ENCODE assay signal across 19 cellular contexts in the genomic region with DNA sequence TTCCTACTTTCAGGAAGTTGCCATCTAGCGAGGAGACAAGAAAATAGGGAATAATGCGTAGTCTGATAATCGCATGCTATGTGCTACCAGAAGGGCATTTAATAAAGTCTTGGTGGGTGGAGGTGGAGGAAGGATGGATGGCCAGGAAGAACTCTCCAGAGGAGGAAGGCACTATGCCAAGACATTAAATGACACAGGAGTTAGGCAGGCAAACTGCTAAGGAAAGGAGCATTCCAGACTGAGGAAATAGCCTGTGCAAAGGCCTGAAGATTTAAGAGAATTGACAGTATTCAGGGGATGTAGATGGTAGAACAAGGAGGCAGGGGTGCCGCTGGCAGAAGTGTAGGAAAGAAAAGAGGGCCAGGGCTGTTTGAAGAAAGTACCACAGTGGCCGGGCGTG. TPM values are rescaled to one million over a fixed set of nuclear protein-coding genes. Genes with fewer than 3 reads are reported as not detected.
DNase-seq lines count a peak whose midpoint lies in the region; ATAC-seq and TF ChIP-seq lines count a peak whose summit lies in the region.
"Had no signal": no experiment of that assay in that cellular context is flagged by ENCODE, and none has a peak within 500 bp of the region (broad histone marks: within the 10 kb centered on the region; RNA-seq: fewer than 3 reads in every experiment).

No MANE protein-coding gene starts in this region.

- no peak overlapping the region for H2BK20ac ChIP-seq in IMR-90 (ENCODE audit: low read depth, low read length)

- no peak overlapping the region for H2AK5ac ChIP-seq in IMR-90 (ENCODE audit: low read depth, low read length)

- no peak overlapping the region for H3K4me2 ChIP-seq in IMR-90 (ENCODE audit: low read depth, low read length)
- H3K4me2 ChIP-seq: BLaER1 treated with 17β-estradiol and CSF1 and Interleukin-3, amounts not matched to agents 10 nM and 100 nM had no signal

- no peak overlapping the region for H3K4me3 ChIP-seq in IMR-90 (ENCODE audit: insufficient read depth, low read depth, low read length)
- H3K4me3 ChIP-seq: BLaER1 treated with 17β-estradiol and CSF1 and Interleukin-3, amounts not matched to agents 10 nM and 100 nM; GM12878; HAP-1 had no signal

- H2BK15ac ChIP-seq in IMR-90 (ENCODE audit: low read depth, low read length): no peak overlapping the region

- H3K4me1 ChIP-seq in IMR-90 (ENCODE audit: control insufficient read depth, insufficient read depth, low read length): no peaks in the 10 kb centered on the region
- H3K4me1 ChIP-seq: BE2C; BLaER1 treated with 17β-estradiol and CSF1 and Interleukin-3, amounts not matched to agents 10 nM and 100 nM; HAP-1 had no signal

- no peaks in the 10 kb centered on the region for H3K36me3 Mint-ChIP-seq in neural crest cell (ENCODE audit: low read depth)
- H3K36me3 Mint-ChIP-seq: CD14-positive monocyte had no signal

- no peaks in the 10 kb centered on the region for H4K20me1 ChIP-seq in IMR-90 (ENCODE audit: insufficient read depth, low read length)
- H4K20me1 ChIP-seq: BLaER1 treated with 17β-estradiol and CSF1 and Interleukin-3, amounts not matched to agents 10 nM and 100 nM had no signal

- DNase-seq in EH (ENCODE audit: low read depth) (peak; percentile 73), ELR (ENCODE audit: low read depth) (peak; percentile 1), IMR-90 (peak; percentile 63), neural crest cell (ENCODE audit: low read depth, low spot score) (no peak), MV-4-11 (lab: John Stamatoyannopoulos, UW) (no peak)
- no peak for DNase-seq in activated CD4-positive, CD25-positive, alpha-beta regulatory T cell (lab: John Stamatoyannopoulos, UW)
- DNase-seq: AML-193; BE2C; CD4-positive, alpha-beta T cell; CD8-positive, alpha-beta memory T cell; DMS 273 treated with DMSO at 0.1 percent for 48 hours; DMS79; GDM1; GOT3 had no signal

- H3K9me1 ChIP-seq in IMR-90 (ENCODE audit: insufficient read depth, low read length): no peaks in the 10 kb centered on the region

- H3K27me3 Mint-ChIP-seq in neural crest cell (ENCODE audit: low read depth): peaks cover 7% of the 10 kb centered on the region
- H3K27me3 Mint-ChIP-seq: CD4-positive, alpha-beta T cell; CD8-positive, alpha-beta memory T cell had no signal

- no peak overlapping the region for H3K27ac ChIP-seq in IMR-90 (ENCODE audit: insufficient read depth, low read length)
- H3K27ac ChIP-seq: BLaER1 treated with 17β-estradiol and CSF1 and Interleukin-3, amounts not matched to agents 10 nM and 100 nM had no signal

- no peak overlapping the region for H3K4me3 Mint-ChIP-seq in neural crest cell
- H3K4me3 Mint-ChIP-seq: CD14-positive monocyte; CD4-positive, alpha-beta T cell; CD8-positive, alpha-beta memory T cell had no signal

- TF ChIP-seq CTCF in IMR-90 (conservative IDR thresholded peaks at IDR 0.05; ENCODE audit: low read depth, low read length): no peak
- no peak for TF ChIP-seq CTCF in neural crest cell (conservative IDR thresholded peaks at IDR 0.05)

- no peak overlapping the region for H4K5ac ChIP-seq in IMR-90 (ENCODE audit: low read depth, low read length)

- dilution Hi-C loops in IMR-90 (cut with HindIII; ENCODE audit: low sequenced_read_pairs, unreplicated experiment): no loop called here

- H4K8ac ChIP-seq in IMR-90 (ENCODE audit: low read depth in 2 of 2, low read length in 2 of 2): no peak overlapping the region

- H3K23ac ChIP-seq in IMR-90 (ENCODE audit: low read depth, low read length): no peak overlapping the region

- intact Hi-C loops in IMR-90 (cut with micrococcal nuclease): no loop called here

- no peaks in the 10 kb centered on the region for H3K9me3 ChIP-seq in IMR-90 (ENCODE audit: control insufficient read depth, insufficient read depth, low read length)
- H3K9me3 ChIP-seq: BE2C; BLaER1 treated with 17β-estradiol and CSF1 and Interleukin-3, amounts not matched to agents 10 nM and 100 nM; HAP-1 had no signal

- no peak overlapping the region for H2AK9ac ChIP-seq in IMR-90 (replicated peaks; ENCODE audit: low read depth, low read length, poor library complexity)

- H3K79me1 ChIP-seq in IMR-90 (ENCODE audit: low read depth in 1 of 2, low read length in 2 of 2): no peaks in the 10 kb centered on the region

- H3K18ac ChIP-seq in IMR-90 (ENCODE audit: low read depth, low read length): no peak overlapping the region

- H4K91ac ChIP-seq in IMR-90 (ENCODE audit: insufficient read depth, low read depth, low read length): no peak overlapping the region

- no peaks in the 10 kb centered on the region; the same call in 1 of the 2 replicates for H3K36me3 ChIP-seq in IMR-90 (ENCODE audit: control insufficient read depth, insufficient read depth, low read length)
- H3K36me3 ChIP-seq: BE2C; BLaER1 treated with 17β-estradiol and CSF1 and Interleukin-3, amounts not matched to agents 10 nM and 100 nM; HAP-1 had no signal

- WGBS in IMR-90 (ENCODE audit: extremely low coverage in 2 of 2, insufficient read length in 1 of 2), 2 experiments: 80% methylated on average over 1 of the region's 6 CpGs; no CpG with 5 or more reads in 1 of the 2 experiments

- H3K27ac Mint-ChIP-seq in neural crest cell (ENCODE audit: unreplicated experiment): peak overlapping the region; percentile 14
- H3K27ac Mint-ChIP-seq: CD14-positive monocyte; CD4-positive, alpha-beta T cell; CD8-positive, alpha-beta memory T cell had no signal

- no peak overlapping the region for H3K56ac ChIP-seq in IMR-90 (ENCODE audit: extremely low read depth, insufficient read depth, low read length)

- BruUV-seq in IMR-90 (replicated peaks; lab: Mats Ljungman, UMichigan): no TSS peak

- in situ Hi-C loops in IMR-90 (cut with MboI; ENCODE audit: low sequenced_read_pairs): no loop called here

- POLR2A ChIA-PET in IMR-90 (lab: Charles Lee; ENCODE audit: unreplicated experiment): no interaction called here

- no peak for TF ChIP-seq POLR2A in IMR-90 (IDR thresholded peaks at IDR 0.05; ENCODE audit: low read depth, low read length)

- peaks cover 2% of the 10 kb centered on the region; the same call in 1 of the 2 replicates for H3K27me3 ChIP-seq in IMR-90 (ENCODE audit: control insufficient read depth, insufficient read depth, low read length)
- H3K27me3 ChIP-seq: BE2C; BLaER1 treated with 17β-estradiol and CSF1 and Interleukin-3, amounts not matched to agents 10 nM and 100 nM had no signal

- no peak overlapping the region for H2BK5ac ChIP-seq in IMR-90 (ENCODE audit: low read depth, low read length, poor library complexity, severe bottlenecking)

- CTCF ChIA-PET in IMR-90 (lab: Yijun Ruan, JAX): no interaction called here

- H3K4ac ChIP-seq in IMR-90 (ENCODE audit: low read depth, low read length): no peak overlapping the region

- no peak for ATAC-seq in IMR-90 (ENCODE audit: low read depth)
- no peak for ATAC-seq in HG03378 (IDR thresholded peaks at IDR 0.05; ENCODE audit: unreplicated experiment)
- ATAC-seq: GM12878 had no signal

- no peaks in the 10 kb centered on the region for H3K4me1 Mint-ChIP-seq in neural crest cell
- H3K4me1 Mint-ChIP-seq: CD14-positive monocyte; CD8-positive, alpha-beta memory T cell had no signal

- H2BK120ac ChIP-seq in IMR-90 (ENCODE audit: low read depth, low read length): no peak overlapping the region

- TF ChIP-seq RAD21 in IMR-90 (IDR thresholded peaks at IDR 0.05; ENCODE audit: low read length): no peak

- no peak overlapping the region for H2AFZ ChIP-seq in IMR-90 (replicated peaks; ENCODE audit: low read length, poor library complexity)

- H3K14ac ChIP-seq in IMR-90 (replicated peaks; ENCODE audit: low read depth, low read length): no peak overlapping the region

- no peak overlapping the region for H3K9ac ChIP-seq in IMR-90 (ENCODE audit: low read depth, low read length)
- H3K9ac ChIP-seq: BLaER1 treated with 17β-estradiol and CSF1 and Interleukin-3, amounts not matched to agents 10 nM and 100 nM had no signal

- H3K9me3 Mint-ChIP-seq in neural crest cell: peaks cover 4% of the 10 kb centered on the region
- H3K9me3 Mint-ChIP-seq: CD4-positive, alpha-beta T cell had no signal

TF ChIP-seq in IMR-90, 13 proteins besides CTCF, POLR2A, EP300 and RAD21:
- TF ChIP-seq NFE2L2 (IDR thresholded peaks at IDR 0.05; ENCODE audit: low read depth, low read length): no peak
- TF ChIP-seq RFX5 (IDR thresholded peaks at IDR 0.05; ENCODE audit: low read depth, low read length): no peak
- TF ChIP-seq MAFK (IDR thresholded peaks at IDR 0.05; ENCODE audit: low read depth, low read length): no peak
- no peak for TF ChIP-seq ELK1 (IDR thresholded peaks at IDR 0.05; ENCODE audit: borderline replicate concordance, low read depth, low read length)
- no peak for TF ChIP-seq CEBPB (IDR thresholded peaks at IDR 0.05; ENCODE audit: low read depth, low read length)
- TF ChIP-seq FOS (IDR thresholded peaks at IDR 0.05; ENCODE audit: low read depth, low read length): no peak

RNA-seq across cellular contexts. Expression of gene ARHGAP44, which starts 19.3 kb away (rescaled TPM):
- 0.54 and 1.1 TPM in 2 replicates for total RNA-seq in IMR-90 (2012; rRNA removed)
- 1.0 and 1.2 TPM in 2 replicates for polyA plus RNA-seq in IMR-90 (2012; rRNA removed)
- 0.67 and 0.75 TPM in 2 replicates for polyA plus RNA-seq in IMR-90 (2012; cell fraction: cytosol; rRNA removed)
- 2.3 and 2.6 TPM in 2 replicates for polyA plus RNA-seq in IMR-90 (2012; cell fraction: nucleus; rRNA removed; ENCODE audit: low replicate concordance)
- 5.9 and 6.5 TPM in 2 replicates for total RNA-seq in neural crest cell
- total RNA-seq: CD4-positive, alpha-beta T cell; CD8-positive, alpha-beta memory T cell had no signal
- polyA plus RNA-seq: CD14-positive monocyte; CD8-positive, alpha-beta memory T cell had no signal

Comparison
In these comparisons a context has a peak if more than half of its experiments do, and no peak if none do; other contexts are left out.
1. DNase-seq: peak in EH (single experiment), ELR (single experiment) and IMR-90 (single experiment); none in neural crest cell (single experiment), MV-4-11 (single experiment) and activated CD4-positive, CD25-positive, alpha-beta regulatory T cell (0 of 4).